Comparison of ENCODE assay signal across 30 cellular contexts in the genomic region with DNA sequence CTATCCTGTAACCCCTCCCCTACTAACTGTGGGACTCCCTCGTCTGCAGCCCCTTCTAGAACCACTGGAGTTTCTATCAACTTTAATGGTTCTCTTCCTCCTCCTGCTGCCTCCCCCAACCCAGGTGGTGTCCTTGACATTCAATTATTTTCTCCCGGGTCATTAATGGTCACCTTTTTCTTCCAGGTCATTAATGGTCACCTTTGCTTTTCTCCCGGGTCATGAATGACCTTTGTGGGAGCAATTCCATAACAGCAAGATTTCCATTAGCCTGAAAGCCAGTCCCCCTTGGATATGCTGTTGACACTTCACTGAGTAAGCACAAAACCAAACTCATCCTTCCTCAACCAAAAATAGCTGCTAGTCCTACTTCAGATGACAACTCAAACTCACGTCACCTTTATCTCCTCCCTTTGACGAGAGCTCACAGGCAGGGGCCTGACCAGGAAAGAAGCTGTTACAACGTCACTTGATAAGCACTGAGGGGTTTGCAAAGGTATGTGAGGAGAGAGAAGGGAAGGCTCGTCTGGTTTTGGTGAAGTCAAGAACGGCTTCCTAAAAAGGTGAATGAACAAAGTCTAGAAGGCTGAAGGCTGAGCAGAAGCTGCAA. TPM values are rescaled to one million over a fixed set of nuclear protein-coding genes. Genes with fewer than 3 reads are reported as not detected.
DNase-seq lines count a peak whose midpoint lies in the region; ATAC-seq, FAIRE-seq and TF ChIP-seq lines count a peak whose summit lies in the region.
"Had no signal": no experiment of that assay in that cellular context is flagged by ENCODE, and none has a peak within 500 bp of the region (broad histone marks: within the 10 kb centered on the region; RNA-seq: fewer than 3 reads in every experiment).

No MANE protein-coding gene starts in this region.

- H3K27me3 Mint-ChIP-seq in stimulated activated naive CD8-positive, alpha-beta T cell treated with anti-CD3 and anti-CD28 coated beads, Interleukin-15, Interleukin-2, amounts not matched to agents 100 ng/mL and 50 ng/mL, for 24 hours: no peaks in the 10 kb centered on the region
- H3K27me3 Mint-ChIP-seq: activated CD8-positive, alpha-beta T cell treated with anti-CD3 and anti-CD28 coated beads for 36 hours; naive thymus-derived CD8-positive, alpha-beta T cell had no signal

- no peak for ATAC-seq in stimulated activated naive CD8-positive, alpha-beta T cell treated with anti-CD3 and anti-CD28 coated beads, Interleukin-15, Interleukin-2, amounts not matched to agents 100 U/mL and 50 U/mL, for 24 hours
- no peak for ATAC-seq in HG02610 (IDR thresholded peaks at IDR 0.05; ENCODE audit: unreplicated experiment)
- ATAC-seq in SK-N-SH treated with all-trans-retinoic acid at 6 μM for 48 hours: no peak
- ATAC-seq: activated CD8-positive, alpha-beta T cell treated with anti-CD3 and anti-CD28 coated beads for 36 hours; left lung; naive thymus-derived CD8-positive, alpha-beta T cell had no signal

- no peak for FAIRE-seq in frontal cortex (lab: Jason Lieb, UNC)
- FAIRE-seq: GM18507 had no signal

- peaks cover 38% of the 10 kb centered on the region for H3K36me3 Mint-ChIP-seq in stimulated activated naive CD8-positive, alpha-beta T cell treated with anti-CD3 and anti-CD28 coated beads, Interleukin-15, Interleukin-2, amounts not matched to agents 100 ng/mL and 50 ng/mL, for 24 hours (ENCODE audit: low read depth)

- H3K4me1 Mint-ChIP-seq in stimulated activated naive CD8-positive, alpha-beta T cell treated with anti-CD3 and anti-CD28 coated beads, Interleukin-15, Interleukin-2, amounts not matched to agents 100 ng/mL and 50 ng/mL, for 24 hours (ENCODE audit: low read depth): peaks cover 14% of the 10 kb centered on the region

- DNase-seq in stimulated activated naive CD8-positive, alpha-beta T cell treated with anti-CD3 and anti-CD28 coated beads, Interleukin-15, Interleukin-2, amounts not matched to agents 100 U/mL and 50 U/mL, for 24 hours: no peak
- DNase-seq in frontal cortex (ENCODE audit: low spot score in 2 of 2) (peak; percentile 5 to 17), iPS-NIHi7 (ENCODE audit: extremely low spot score) (peak; percentile 16), AML-193 (lab: John Stamatoyannopoulos, UW) (no peak)
- DNase-seq: activated CD8-positive, alpha-beta T cell treated with anti-CD3 and anti-CD28 coated beads for 36 hours; activated gamma-delta T cell; BE2C; brain microvascular endothelial cell; COR-L47; DMS79; GDM1; hypothalamus; KBM-7; left lung; MM.1S; NCI-H2029 treated with DMSO at 0.1 percent for 48 hours; NCI-H226; NCI-H69; occipital lobe; tibial artery had no signal

- H3K9me3 Mint-ChIP-seq in stimulated activated naive CD8-positive, alpha-beta T cell treated with anti-CD3 and anti-CD28 coated beads, Interleukin-15, Interleukin-2, amounts not matched to agents 100 ng/mL and 50 ng/mL, for 24 hours: no peaks in the 10 kb centered on the region
- H3K9me3 Mint-ChIP-seq: activated CD8-positive, alpha-beta T cell treated with anti-CD3 and anti-CD28 coated beads for 36 hours; naive thymus-derived CD8-positive, alpha-beta T cell had no signal

- peak overlapping the region; percentile 34 for H3K27ac Mint-ChIP-seq in stimulated activated naive CD8-positive, alpha-beta T cell treated with anti-CD3 and anti-CD28 coated beads, Interleukin-15, Interleukin-2, amounts not matched to agents 100 ng/mL and 50 ng/mL, for 24 hours
- H3K27ac Mint-ChIP-seq: activated CD8-positive, alpha-beta T cell treated with anti-CD3 and anti-CD28 coated beads for 36 hours had no signal

- no peak overlapping the region for H3K4me3 Mint-ChIP-seq in stimulated activated naive CD8-positive, alpha-beta T cell treated with anti-CD3 and anti-CD28 coated beads, Interleukin-15, Interleukin-2, amounts not matched to agents 100 ng/mL and 50 ng/mL, for 24 hours
- H3K4me3 Mint-ChIP-seq: activated CD8-positive, alpha-beta T cell treated with anti-CD3 and anti-CD28 coated beads for 36 hours; naive thymus-derived CD8-positive, alpha-beta T cell had no signal

TF ChIP-seq in SK-N-SH treated with all-trans-retinoic acid at 6 μM for 48 hours, 23 proteins besides CTCF, POLR2A, EP300 and RAD21:
- no peak for TF ChIP-seq SNAI2 (CRISPR knock-in tag; IDR thresholded peaks at IDR 0.05)
- no peak for TF ChIP-seq ZC3H10 (CRISPR knock-in tag; IDR thresholded peaks at IDR 0.05)
- TF ChIP-seq CSDC2 (CRISPR knock-in tag; IDR thresholded peaks at IDR 0.05): no peak
- no peak for TF ChIP-seq ZFP30 (CRISPR knock-in tag; IDR thresholded peaks at IDR 0.05)
- TF ChIP-seq CSRNP3 (CRISPR knock-in tag; IDR thresholded peaks at IDR 0.05): no peak
- TF ChIP-seq ZNF8 (CRISPR knock-in tag; IDR thresholded peaks at IDR 0.05): no peak
- no peak for TF ChIP-seq ISL1 (CRISPR knock-in tag; IDR thresholded peaks at IDR 0.05)
- no peak for TF ChIP-seq ZNF565 (CRISPR knock-in tag; conservative IDR thresholded peaks at IDR 0.05; ENCODE audit: low read depth)
- TF ChIP-seq, protein P1, sequence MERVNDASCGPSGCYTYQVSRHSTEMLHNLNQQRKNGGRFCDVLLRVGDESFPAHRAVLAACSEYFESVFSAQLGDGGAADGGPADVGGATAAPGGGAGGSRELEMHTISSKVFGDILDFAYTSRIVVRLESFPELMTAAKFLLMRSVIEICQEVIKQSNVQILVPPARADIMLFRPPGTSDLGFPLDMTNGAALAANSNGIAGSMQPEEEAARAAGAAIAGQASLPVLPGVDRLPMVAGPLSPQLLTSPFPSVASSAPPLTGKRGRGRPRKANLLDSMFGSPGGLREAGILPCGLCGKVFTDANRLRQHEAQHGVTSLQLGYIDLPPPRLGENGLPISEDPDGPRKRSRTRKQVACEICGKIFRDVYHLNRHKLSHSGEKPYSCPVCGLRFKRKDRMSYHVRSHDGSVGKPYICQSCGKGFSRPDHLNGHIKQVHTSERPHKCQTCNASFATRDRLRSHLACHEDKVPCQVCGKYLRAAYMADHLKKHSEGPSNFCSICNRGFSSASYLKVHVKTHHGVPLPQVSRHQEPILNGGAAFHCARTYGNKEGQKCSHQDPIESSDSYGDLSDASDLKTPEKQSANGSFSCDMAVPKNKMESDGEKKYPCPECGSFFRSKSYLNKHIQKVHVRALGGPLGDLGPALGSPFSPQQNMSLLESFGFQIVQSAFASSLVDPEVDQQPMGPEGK (CRISPR knock-in tag; IDR thresholded peaks at IDR 0.05; ENCODE audit: borderline replicate concordance): no peak
- TF ChIP-seq, protein P2, sequence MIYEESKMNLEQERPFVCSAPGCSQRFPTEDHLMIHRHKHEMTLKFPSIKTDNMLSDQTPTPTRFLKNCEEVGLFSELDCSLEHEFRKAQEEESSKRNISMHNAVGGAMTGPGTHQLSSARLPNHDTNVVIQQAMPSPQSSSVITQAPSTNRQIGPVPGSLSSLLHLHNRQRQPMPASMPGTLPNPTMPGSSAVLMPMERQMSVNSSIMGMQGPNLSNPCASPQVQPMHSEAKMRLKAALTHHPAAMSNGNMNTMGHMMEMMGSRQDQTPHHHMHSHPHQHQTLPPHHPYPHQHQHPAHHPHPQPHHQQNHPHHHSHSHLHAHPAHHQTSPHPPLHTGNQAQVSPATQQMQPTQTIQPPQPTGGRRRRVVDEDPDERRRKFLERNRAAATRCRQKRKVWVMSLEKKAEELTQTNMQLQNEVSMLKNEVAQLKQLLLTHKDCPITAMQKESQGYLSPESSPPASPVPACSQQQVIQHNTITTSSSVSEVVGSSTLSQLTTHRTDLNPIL (CRISPR knock-in tag; IDR thresholded peaks at IDR 0.05; ENCODE audit: low read depth): no peak
- no peak for TF ChIP-seq ZFP3 (CRISPR knock-in tag; IDR thresholded peaks at IDR 0.05)
- no peak for TF ChIP-seq OSR1 (CRISPR knock-in tag; IDR thresholded peaks at IDR 0.05)
- TF ChIP-seq ARNTL (CRISPR knock-in tag; IDR thresholded peaks at IDR 0.05; ENCODE audit: borderline replicate concordance, low read depth): no peak
- no peak for TF ChIP-seq RARB (CRISPR knock-in tag; IDR thresholded peaks at IDR 0.05)

RNA-seq across cellular contexts. Expression of gene CCDC127, which starts 10.9 kb away (rescaled TPM):
- total RNA-seq in frontal cortex: 7.3 TPM

RNA-seq across cellular contexts. Expression of gene SDHA, which starts 11.1 kb away (rescaled TPM):
- total RNA-seq in frontal cortex: 68.1 TPM

RNA-seq across cellular contexts. Expression of gene LRRC14B, which starts 15.7 kb away (rescaled TPM):
- 1.2 TPM for total RNA-seq in frontal cortex
- total RNA-seq: epithelial cell of proximal tubule; HT1080; left lung; naive thymus-derived CD8-positive, alpha-beta T cell; occipital lobe; pulmonary artery endothelial cell; SK-MEL-5; T-helper 1 cell treated with Interleukin-12 subunit alpha and Interleukin-12 subunit beta and Interleukin-4 antibody, amounts not matched to agents 30 ng/mL and 1 ng/mL, for 36 hours had no signal

Comparison
In these comparisons a context has a peak if more than half of its experiments do, and no peak if none do; other contexts are left out.
1. DNase-seq: peak in frontal cortex (2 of 2) and iPS-NIHi7 (single experiment); none in stimulated activated naive CD8-positive, alpha-beta T cell treated with anti-CD3 and anti-CD28 coated beads, Interleukin-15, Interleukin-2, amounts not matched to agents 100 U/mL and 50 U/mL, for 24 hours (single experiment) and AML-193 (0 of 2).